20 cellular contexts compared by ENCODE assay signal in genomic region chr16:67426022-67426421, GRCh38. TPM values are rescaled to one million over a fixed set of nuclear protein-coding genes. Genes with fewer than 3 reads are reported as not detected.
DNase-seq lines count a peak whose midpoint lies in the region; ATAC-seq, FAIRE-seq and TF ChIP-seq lines count a peak whose summit lies in the region.
"Had no signal": no experiment of that assay in that cellular context is flagged by ENCODE, and none has a peak within 500 bp of the region (broad histone marks: within the 10 kb centered on the region; RNA-seq: fewer than 3 reads in every experiment).

No MANE protein-coding gene starts in this region.

- peak overlapping the region; percentile 93 for H3K18ac ChIP-seq in H1 (ENCODE audit: extremely low read depth, low read length)
- H3K18ac ChIP-seq in mesenchymal stem cell (ENCODE audit: low read depth in 1 of 2, low read length in 2 of 2) = no peak overlapping the region

- H3K4me2 ChIP-seq in H1 (ENCODE audit: insufficient read depth in 1 of 2, low read depth in 2 of 2, low read length in 2 of 2) (peak overlapping the region in 1 of 2 experiments; percentile 86; a peak in 1 of 4 replicates), mesenchymal stem cell (ENCODE audit: low read length, poor library complexity, severe bottlenecking) (no peak overlapping the region)
- H3K4me2 ChIP-seq: A549 had no signal

- H3K27ac Mint-ChIP-seq in T-helper 17 cell = no peak overlapping the region
- H3K27ac Mint-ChIP-seq: CD4-positive, alpha-beta T cell had no signal

- H3K14ac ChIP-seq in H1 (ENCODE audit: insufficient read length) (no peak overlapping the region), mesenchymal stem cell (ENCODE audit: low read length in 2 of 2) (no peak overlapping the region)

- TF ChIP-seq CTCF in HEK293 (tag by site-specific recombination; IDR thresholded peaks at IDR 0.05) (no peak), H1 (IDR thresholded peaks at IDR 0.05; ENCODE audit: control extremely low read depth in 1 of 3, insufficient read depth in 1 of 3, low read depth in 1 of 3, low read length in 3 of 3) (no peak)

- H3K36me3 Mint-ChIP-seq in T-helper 17 cell (ENCODE audit: low read depth) = peaks cover 6% of the 10 kb centered on the region

- H4K91ac ChIP-seq in H1 (replicated peaks; ENCODE audit: insufficient read length, low read length) (peak overlapping the region; percentile 75), mesenchymal stem cell (ENCODE audit: low read length) (no peak overlapping the region)

- no peak for TF ChIP-seq RAD21 in H1 (IDR thresholded peaks at IDR 0.05 in 1 of 2, conservative IDR thresholded peaks at IDR 0.05 in 1 of 2; ENCODE audit: low read depth in 2 of 2, low read length in 2 of 2)

- no peaks in the 10 kb centered on the region for H3K79me2 ChIP-seq in H1 (ENCODE audit: control insufficient read depth in 1 of 2, insufficient read depth in 2 of 2, low read length in 2 of 2)

- H3K23me2 ChIP-seq in H1 (ENCODE audit: low read depth, low read length) = peaks cover 9% of the 10 kb centered on the region; the same call in 1 of the 2 replicates

- no peak overlapping the region for H3K23ac ChIP-seq in H1 (ENCODE audit: insufficient read length)
- no peak overlapping the region for H3K23ac ChIP-seq in mesenchymal stem cell (ENCODE audit: low read length in 2 of 2)

- DNase-seq in H1 (ENCODE audit: low read depth in 1 of 2, low spot score in 2 of 2) (no peak), mesenchymal stem cell (no peak), A172 (ENCODE audit: low spot score) (no peak), T-helper 17 cell (no peak)
- no peak for DNase-seq in stimulated activated CD4-positive, alpha-beta T cell treated with anti-CD3 and anti-CD28 coated beads, Interleukin-4, amount 100 ng/mL, for 1 hour
- DNase-seq: AML-193; Caco-2; CD4-positive, alpha-beta T cell; GM23248; H7 had no signal

- H3K36me3 ChIP-seq in HEK293 (ENCODE audit: control insufficient read depth in 2 of 2, insufficient read depth in 1 of 2, low read length in 2 of 2) (no peaks in the 10 kb centered on the region), H1 (ENCODE audit: control insufficient read depth in 2 of 4, insufficient read depth in 4 of 4, low read length in 3 of 4) (no peaks in the 10 kb centered on the region), mesenchymal stem cell (ENCODE audit: control insufficient read depth in 1 of 2, insufficient read depth in 2 of 2, low read depth in 1 of 2, low read length in 2 of 2) (peaks cover 0 to 2% of the 10 kb centered on the region in 2 experiments)

- 86% methylated on average over 7 of the region's 7 CpGs; no CpG with 5 or more reads in 1 of the 2 experiments for WGBS in H1 (ENCODE audit: extremely low coverage in 1 of 2, insufficient coverage in 1 of 2, insufficient read length in 1 of 2, insufficient replicate concordance in 2 of 2, low coverage in 1 of 2, low lambda C conversion rate in 2 of 2, missing lambda C conversion rate in 1 of 2), 2 experiments
- WGBS in mesenchymal stem cell = 85% methylated on average over 6 of the region's 7 CpGs

- H3K27me3 ChIP-seq in H1 (replicated peaks in 1 of 4; ENCODE audit: control insufficient read depth in 3 of 4, extremely low read depth in 1 of 4, insufficient read depth in 3 of 4, low read length in 3 of 4) (peaks cover 0 to 19% (median 15%) of the 10 kb centered on the region in 4 experiments; a peak in 6 of 7 replicates), mesenchymal stem cell (ENCODE audit: control insufficient read depth in 1 of 2, insufficient read depth in 1 of 2, low read length in 2 of 2) (peaks cover 17 to 84% of the 10 kb centered on the region in 2 experiments)

- CTCF ChIA-PET in HEK293 (lab: Yijun Ruan, JAX) = interaction anchor here (0.6 to 7.1 kb wide), 10 partner anchors 9 to 316 kb away, joined by 3 to 99 read pairs (median 6); partner anchors contain the start of genes KCTD19, LRRC36 and PHAF1
- CTCF ChIA-PET in H1 (lab: Charles Lee; ENCODE audit: partially characterized antibody) = interaction anchor here (0.7 to 24.6 kb wide), 15 partner anchors 8 to 167 kb away, joined by 3 to 476 read pairs (median 8); partner anchors contain the start of genes KCTD19, LRRC36, TPPP3 and ZDHHC1

- peaks cover 61% of the 10 kb centered on the region for H3K27me3 Mint-ChIP-seq in T-helper 17 cell

- H2BK120ac ChIP-seq in H1 (replicated peaks; ENCODE audit: low read depth, low read length) (peak overlapping the region; percentile 6), mesenchymal stem cell (ENCODE audit: low read depth, low read length) (no peak overlapping the region)

- no peak overlapping the region for H2AFZ ChIP-seq in H1 (ENCODE audit: low read length)
- H2AFZ ChIP-seq in mesenchymal stem cell (ENCODE audit: low read depth, low read length) = no peak overlapping the region
- H2AFZ ChIP-seq: GM23248 had no signal

- no peak overlapping the region for H3K9ac ChIP-seq in H1 (replicated peaks in 1 of 4; ENCODE audit: extremely low read depth in 1 of 4, low read depth in 3 of 4, low read length in 3 of 4)
- peak overlapping the region; percentile 42 for H3K9ac ChIP-seq in mesenchymal stem cell (ENCODE audit: low read length)
- H3K9ac ChIP-seq: GM23248 had no signal

- H2BK15ac ChIP-seq in H1 (ENCODE audit: low read length) (no peak overlapping the region), mesenchymal stem cell (ENCODE audit: low read depth, poor library complexity, severe bottlenecking) (no peak overlapping the region)

- H4K5ac ChIP-seq in H1 (ENCODE audit: insufficient read length, low read depth, low read length) = peak overlapping the region; percentile 1

- H2BK20ac ChIP-seq in H1 (ENCODE audit: low read length) = no peak overlapping the region; the same call in 1 of the 2 replicates

- no peak for ATAC-seq in T-helper 17 cell
- ATAC-seq in GM21423 (IDR thresholded peaks at IDR 0.05; ENCODE audit: unreplicated experiment) = no peak
- ATAC-seq: A549 had no signal

- H3K4me3 Mint-ChIP-seq in T-helper 17 cell = no peak overlapping the region
- H3K4me3 Mint-ChIP-seq: CD4-positive, alpha-beta T cell had no signal

- no peak for TF ChIP-seq POLR2A in H1 (IDR thresholded peaks at IDR 0.05; ENCODE audit: control extremely low read depth in 1 of 2, low read depth in 2 of 2, low read length in 2 of 2)

- H3K4me1 ChIP-seq in HEK293 (ENCODE audit: control insufficient read depth, insufficient read depth, low read length) (no peaks in the 10 kb centered on the region; the same call in 1 of the 2 replicates), H1 (replicated peaks in 1 of 4; ENCODE audit: control insufficient read depth in 3 of 4, insufficient read depth in 4 of 4, low read length in 3 of 4) (peaks cover 29 to 48% (median 38%) of the 10 kb centered on the region in 4 experiments), mesenchymal stem cell (ENCODE audit: control insufficient read depth, insufficient read depth, low read depth, low read length) (peaks cover 10% of the 10 kb centered on the region)

- no peak overlapping the region for H3K27ac ChIP-seq in HEK293 (ENCODE audit: extremely low read depth, low read depth, low read length)
- no peak overlapping the region for H3K27ac ChIP-seq in H1 (ENCODE audit: low read depth, low read length)
- H3K27ac ChIP-seq in mesenchymal stem cell (ENCODE audit: low read length, poor library complexity, severe bottlenecking) = no peak overlapping the region
- H3K27ac ChIP-seq: A549, C4-2B, GM23248 had no signal

- H4K20me1 ChIP-seq in H1 (replicated peaks in 1 of 2; ENCODE audit: control insufficient read depth in 1 of 2, insufficient read depth in 2 of 2, low read length in 2 of 2) = no peaks in the 10 kb centered on the region

- H2BK5ac ChIP-seq in H1 (ENCODE audit: low read depth, low read length) (0 out of 2 replicates have a peak overlapping the region, but pooled peaks have one; percentile 98), mesenchymal stem cell (ENCODE audit: low read depth, low read length, poor library complexity, severe bottlenecking) (no peak overlapping the region)

- H2BK12ac ChIP-seq in H1 (ENCODE audit: low read depth, low read length) = peak overlapping the region; percentile 93; the same call in 1 of the 2 replicates
- no peak overlapping the region for H2BK12ac ChIP-seq in mesenchymal stem cell (ENCODE audit: low read length in 2 of 2)

- H3K4me1 Mint-ChIP-seq in T-helper 17 cell = peaks cover 8% of the 10 kb centered on the region

- H4K8ac ChIP-seq in H1 (ENCODE audit: extremely low read depth, insufficient read depth, low read length) (no peak overlapping the region; the same call in 1 of the 2 replicates), mesenchymal stem cell (ENCODE audit: low read length) (no peak overlapping the region)

- TF ChIP-seq EP300 in H1 (IDR thresholded peaks at IDR 0.05; ENCODE audit: borderline replicate concordance in 1 of 2, low read depth in 2 of 2, low read length in 2 of 2) = no peak

- no peak for FAIRE-seq in H1 (lab: Jason Lieb, UNC)
- FAIRE-seq: A549, D721Med, G401.6, GM12891, GM19239 had no signal

- H3K56ac ChIP-seq in H1 (replicated peaks; ENCODE audit: insufficient read length, low read depth, low read length) = no peak overlapping the region

- no peaks in the 10 kb centered on the region for H3K9me3 ChIP-seq in HEK293 (ENCODE audit: control insufficient read depth, insufficient read depth, low read depth, low read length)
- H3K9me3 ChIP-seq in H1 (ENCODE audit: insufficient read depth in 2 of 2, low read depth in 1 of 2, low read length in 1 of 2) = no peaks in the 10 kb centered on the region
- H3K9me3 ChIP-seq in mesenchymal stem cell (ENCODE audit: control insufficient read depth, low read length) = no peaks in the 10 kb centered on the region
- no peaks in the 10 kb centered on the region for H3K9me3 ChIP-seq in T-helper 17 cell (ENCODE audit: control insufficient read depth, low read length, poor library complexity, severe bottlenecking)
- H3K9me3 ChIP-seq: A549, Caco-2 had no signal

- H3K4ac ChIP-seq in H1 (replicated peaks; ENCODE audit: insufficient read length, low read depth, low read length) (peak overlapping the region; percentile 25), mesenchymal stem cell (ENCODE audit: low read depth in 1 of 2, low read length in 2 of 2) (no peak overlapping the region)

- H2AK5ac ChIP-seq in H1 (ENCODE audit: low read depth, low read length) (peak overlapping the region; percentile 59; the same call in 1 of the 2 replicates), mesenchymal stem cell (ENCODE audit: low read length, severe bottlenecking) (no peak overlapping the region)

- H3K79me1 ChIP-seq in H1 (ENCODE audit: low read depth, low read length) = peaks cover 6% of the 10 kb centered on the region; the same call in 1 of the 2 replicates
- no peaks in the 10 kb centered on the region for H3K79me1 ChIP-seq in mesenchymal stem cell (replicated peaks; ENCODE audit: low read length, poor library complexity, severe bottlenecking)

- no peak overlapping the region for H3K4me3 ChIP-seq in HEK293 (ENCODE audit: low read depth, low read length)
- H3K4me3 ChIP-seq in H1 (ENCODE audit: extremely low read depth in 1 of 4, insufficient read depth in 2 of 4, low read depth in 3 of 4, low read length in 4 of 4) = no peak overlapping the region
- H3K4me3 ChIP-seq in mesenchymal stem cell (ENCODE audit: insufficient read depth in 1 of 2, low read depth in 1 of 2, low read length in 2 of 2) = no peak overlapping the region
- H3K4me3 ChIP-seq: A549, GM23248 had no signal

- POLR2A ChIA-PET in HEK293 (lab: Yijun Ruan, JAX) (no interaction called here), H1 (lab: Charles Lee; ENCODE audit: partially characterized antibody) (interaction anchor here (1.1 to 1.2 kb wide), 3 partner anchors 11 to 180 kb away, joined by 3 to 5 read pairs (median 3); partner anchors contain the start of gene AGRP)

RNA-seq across cellular contexts. Expression of gene HSD11B2, which starts 4.9 kb away (rescaled TPM):
- 25.9 and 28.7 TPM in 2 replicates for total RNA-seq in H1 (2021; fragmentation: NEBNext Ultra II Directional; extraction: Animal tissue kit (Norgen Biotek cat#: 25700))
- polyA plus RNA-seq in H1 (2011; rRNA removed) = 32.9 and 41.9 TPM in 2 replicates
- 27.5 TPM for polyA plus RNA-seq in H1 (2011; cell fraction: cytosol; rRNA removed)
- 43.8 TPM for polyA plus RNA-seq in H1 (2011; cell fraction: nucleus; rRNA removed)
- polyA plus RNA-seq in H1 (2012, experiment 1 of 2) = 33.8 to 46.5 TPM (median 42.5 TPM) in 4 replicates
- 32.9 TPM for polyA plus RNA-seq in H1 (2012, experiment 2 of 2)
- polyA plus RNA-seq in H1 (2013, experiment 1 of 2) = 52.3 TPM
- 54.7 TPM for polyA plus RNA-seq in H1 (2013, experiment 2 of 2)
- 13.5 and 16.7 TPM in 2 replicates for polyA minus RNA-seq in H1 (2011; rRNA and poly(A)+ RNA removed)
- polyA minus RNA-seq in H1 (2011; cell fraction: cytosol; rRNA and poly(A)+ RNA removed) = 22.1 TPM
- 16.5 TPM for polyA minus RNA-seq in H1 (2011; cell fraction: nucleus; rRNA and poly(A)+ RNA removed)
- polyA plus RNA-seq in mesenchymal stem cell (2013, experiment 1 of 2) = 0.08 TPM
- polyA plus RNA-seq in mesenchymal stem cell (2013, experiment 2 of 2) = not detected
- 0.93 TPM in 1 of 2 replicates, not detected in the other for total RNA-seq in A172 (2014; rRNA removed; shearing (Covaris generic))
- not detected for total RNA-seq in T-helper 17 cell
- total RNA-seq: CD4-positive, alpha-beta T cell; GM23248 had no signal

RNA-seq across cellular contexts. Expression of gene ZDHHC1, which starts 9.7 kb away (rescaled TPM):
- total RNA-seq in H1 (2021; fragmentation: NEBNext Ultra II Directional; extraction: Animal tissue kit (Norgen Biotek cat#: 25700)) = 3.1 and 3.5 TPM in 2 replicates
- polyA plus RNA-seq in H1 (2011; rRNA removed) = 4.9 and 7.5 TPM in 2 replicates
- polyA plus RNA-seq in H1 (2011; cell fraction: cytosol; rRNA removed) = 4.4 TPM
- polyA plus RNA-seq in H1 (2011; cell fraction: nucleus; rRNA removed) = 11.3 TPM
- polyA plus RNA-seq in H1 (2012, experiment 1 of 2) = 2.6 to 5.3 TPM (median 3.4 TPM) in 4 replicates
- polyA plus RNA-seq in H1 (2012, experiment 2 of 2) = 2.2 TPM
- polyA plus RNA-seq in H1 (2013, experiment 1 of 2) = 3.5 TPM
- polyA plus RNA-seq in H1 (2013, experiment 2 of 2) = 3.4 TPM
- 4.4 and 5.2 TPM in 2 replicates for polyA minus RNA-seq in H1 (2011; rRNA and poly(A)+ RNA removed)
- 2.8 TPM for polyA minus RNA-seq in H1 (2011; cell fraction: cytosol; rRNA and poly(A)+ RNA removed)
- 10.0 TPM for polyA minus RNA-seq in H1 (2011; cell fraction: nucleus; rRNA and poly(A)+ RNA removed)
- 6.6 TPM for polyA plus RNA-seq in mesenchymal stem cell (2013, experiment 1 of 2)
- 6.1 TPM for polyA plus RNA-seq in mesenchymal stem cell (2013, experiment 2 of 2)
- total RNA-seq in A172 (2014; rRNA removed; shearing (Covaris generic)) = 18.2 and 24.3 TPM in 2 replicates
- under 1 TPM in 1 of 2 donors, not detected in 1; 0.35 TPM for total RNA-seq in T-helper 17 cell

RNA-seq across cellular contexts. Expression of gene TPPP3, which starts 32.7 kb away (rescaled TPM):
- 0.61 and 1.0 TPM in 2 replicates for total RNA-seq in H1 (2021; fragmentation: NEBNext Ultra II Directional; extraction: Animal tissue kit (Norgen Biotek cat#: 25700))
- polyA plus RNA-seq in H1 (2011; rRNA removed) = 0.77 and 1.3 TPM in 2 replicates
- 1.4 TPM for polyA plus RNA-seq in H1 (2011; cell fraction: cytosol; rRNA removed)
- 1.4 TPM for polyA plus RNA-seq in H1 (2011; cell fraction: nucleus; rRNA removed)
- polyA plus RNA-seq in H1 (2012, experiment 1 of 2) = 0.70 to 1.4 TPM (median 0.81 TPM) in 4 replicates
- 0.79 TPM for polyA plus RNA-seq in H1 (2012, experiment 2 of 2)
- polyA plus RNA-seq in H1 (2013, experiment 1 of 2) = 0.51 TPM
- 0.39 TPM for polyA plus RNA-seq in H1 (2013, experiment 2 of 2)
- polyA minus RNA-seq in H1 (2011; rRNA and poly(A)+ RNA removed) = 0.34 TPM in 1 of 2 replicates, not detected in the other
- polyA minus RNA-seq in H1 (2011; cell fraction: cytosol; rRNA and poly(A)+ RNA removed) = not detected
- polyA minus RNA-seq in H1 (2011; cell fraction: nucleus; rRNA and poly(A)+ RNA removed) = 1.1 TPM
- polyA plus RNA-seq in mesenchymal stem cell (2013, experiment 1 of 2) = 8.2 TPM
- polyA plus RNA-seq in mesenchymal stem cell (2013, experiment 2 of 2) = 7.4 TPM
- 0.31 TPM in 1 of 2 replicates, not detected in the other for total RNA-seq in A172 (2014; rRNA removed; shearing (Covaris generic))
- total RNA-seq in T-helper 17 cell = under 1 TPM; 0.29 to 0.70 TPM
- total RNA-seq: CD4-positive, alpha-beta T cell; GM23248 had no signal

RNA-seq across cellular contexts. Expression of gene ATP6V0D1, which starts 54.9 kb away (rescaled TPM):
- total RNA-seq in H1 (2021; fragmentation: NEBNext Ultra II Directional; extraction: Animal tissue kit (Norgen Biotek cat#: 25700)) = 47.3 and 54.1 TPM in 2 replicates
- 129 and 134 TPM in 2 replicates for polyA plus RNA-seq in H1 (2011; rRNA removed)
- polyA plus RNA-seq in H1 (2011; cell fraction: cytosol; rRNA removed) = 97.9 TPM
- polyA plus RNA-seq in H1 (2011; cell fraction: nucleus; rRNA removed) = 86.5 TPM
- 59.5 to 74.0 TPM (median 72.1 TPM) in 4 replicates for polyA plus RNA-seq in H1 (2012, experiment 1 of 2)
- polyA plus RNA-seq in H1 (2012, experiment 2 of 2) = 94.8 TPM
- 31.6 TPM for polyA plus RNA-seq in H1 (2013, experiment 1 of 2)
- polyA plus RNA-seq in H1 (2013, experiment 2 of 2) = 32.0 TPM
- 122 and 161 TPM in 2 replicates for polyA minus RNA-seq in H1 (2011; rRNA and poly(A)+ RNA removed)
- 41.3 TPM for polyA minus RNA-seq in H1 (2011; cell fraction: cytosol; rRNA and poly(A)+ RNA removed)
- 29.7 TPM for polyA minus RNA-seq in H1 (2011; cell fraction: nucleus; rRNA and poly(A)+ RNA removed)
- polyA plus RNA-seq in mesenchymal stem cell (2013, experiment 1 of 2) = 140 TPM
- polyA plus RNA-seq in mesenchymal stem cell (2013, experiment 2 of 2) = 136 TPM
- 66.8 and 77.5 TPM in 2 replicates for total RNA-seq in A172 (2014; rRNA removed; shearing (Covaris generic))
- 10 to 100 TPM; 76.4 to 87.5 TPM for total RNA-seq in T-helper 17 cell

RNA-seq across cellular contexts. Expression of gene AGRP, which starts 57.3 kb away (rescaled TPM):
- total RNA-seq in H1 (2021; fragmentation: NEBNext Ultra II Directional; extraction: Animal tissue kit (Norgen Biotek cat#: 25700)) = not detected in 2 replicates
- not detected in 2 replicates for polyA plus RNA-seq in H1 (2011; rRNA removed)
- polyA plus RNA-seq in H1 (2011; cell fraction: cytosol; rRNA removed) = not detected
- not detected for polyA plus RNA-seq in H1 (2011; cell fraction: nucleus; rRNA removed)
- polyA plus RNA-seq in H1 (2012, experiment 1 of 2) = not detected in 4 replicates
- polyA plus RNA-seq in H1 (2012, experiment 2 of 2) = not detected
- polyA plus RNA-seq in H1 (2013, experiment 1 of 2) = not detected
- polyA plus RNA-seq in H1 (2013, experiment 2 of 2) = not detected
- polyA minus RNA-seq in H1 (2011; rRNA and poly(A)+ RNA removed) = not detected in 2 replicates
- not detected for polyA minus RNA-seq in H1 (2011; cell fraction: cytosol; rRNA and poly(A)+ RNA removed)
- not detected for polyA minus RNA-seq in H1 (2011; cell fraction: nucleus; rRNA and poly(A)+ RNA removed)
- polyA plus RNA-seq in mesenchymal stem cell (2013, experiment 1 of 2) = not detected
- polyA plus RNA-seq in mesenchymal stem cell (2013, experiment 2 of 2) = not detected
- not detected in 2 replicates for total RNA-seq in A172 (2014; rRNA removed; shearing (Covaris generic))
- total RNA-seq in T-helper 17 cell = not detected
- total RNA-seq: Caco-2; CD4-positive, alpha-beta T cell; GM23248; HT-29 had no signal
- polyA plus RNA-seq: A549, BJ, GM23248 had no signal

Comparison
In these comparisons a context has a peak if more than half of its experiments do, and no peak if none do; other contexts are left out.
1. RNA of gene HSD11B2, which starts 4.9 kb away (total RNA-seq): 25.9 to 28.7 TPM in H1; not detected in T-helper 17 cell and 0.93 TPM in A172; every median in the first group is over 10 times any median in the second.